In the genomic region with DNA sequence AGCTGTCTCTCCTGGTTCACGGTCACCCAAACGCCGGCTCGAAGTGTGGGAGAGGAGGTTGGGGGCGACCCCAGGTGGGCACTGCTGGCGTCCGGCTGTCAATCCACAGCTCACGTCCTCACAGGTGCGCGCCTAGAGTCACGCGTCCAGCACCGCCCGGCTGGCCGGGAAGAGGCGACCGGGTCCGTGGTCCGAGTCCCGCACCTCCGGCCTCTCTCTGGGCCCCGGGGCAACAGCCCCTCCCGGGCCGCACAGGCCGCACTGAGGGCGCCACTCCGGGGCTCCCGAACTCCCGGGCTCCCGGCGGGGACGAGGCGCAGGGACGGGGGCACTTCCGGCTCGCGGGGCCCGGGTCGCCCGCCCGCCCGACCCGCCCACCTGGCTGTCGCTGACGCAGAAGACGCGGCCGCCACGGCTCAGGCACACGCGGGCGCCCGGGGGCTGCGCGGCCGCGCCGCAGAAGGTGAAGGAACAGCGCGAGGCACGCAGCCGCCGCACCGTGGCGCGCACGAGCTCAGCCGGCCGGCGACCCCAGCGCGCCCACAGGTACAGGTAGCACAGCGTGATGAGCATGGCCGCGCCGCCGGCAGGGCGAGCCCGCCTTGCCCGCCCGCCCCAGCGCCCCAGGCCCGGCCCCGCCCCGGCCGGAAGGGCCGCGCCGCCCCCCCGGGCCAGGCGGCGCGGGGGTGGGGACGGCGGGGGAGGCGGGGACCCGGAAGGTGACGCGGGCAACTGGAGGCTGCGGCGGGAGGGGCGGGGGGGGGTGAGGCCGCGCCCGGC, we compare ENCODE assay signal across 8 cellular contexts. TPM values are rescaled to one million over a fixed set of nuclear protein-coding genes. Genes with fewer than 3 reads are reported as not detected.
DNase-seq lines count a peak whose midpoint lies in the region; ATAC-seq and TF ChIP-seq lines count a peak whose summit lies in the region.

A gene (minus strand): TSS at position 604 of the 780 bp plus-strand sequence. CDS start 31 bp downstream, at position 573.

- peak within 1 kb of the TSS; percentile 73 for H3K4me3 Mint-ChIP-seq in activated CD4-positive, alpha-beta T cell treated with anti-CD3 and anti-CD28 coated beads for 36 hours

- TF ChIP-seq CTCF in AG04449 (IDR thresholded peaks at IDR 0.05; ENCODE audit: insufficient read depth, low read length, missing control alignments) (peak; percentile 14), right lobe of liver (IDR thresholded peaks at IDR 0.05) (peak in 1 of 4 donors; percentile 40)

- 0% methylated on average over 9 of the region's 105 CpGs for WGBS in right lobe of liver (ENCODE audit: insufficient coverage, low coverage, low lambda C conversion rate, missing lambda C conversion rate)

- DNase-seq in AG04449 (ENCODE audit: low read depth, low spot score) (no peak), NCI-H2196 (lab: John Stamatoyannopoulos, UW; ENCODE audit: unreplicated experiment) (peak; percentile 88), right lobe of liver (peak; percentile 71 to 78 (median 77))
- peak; percentile 84 for DNase-seq in activated CD4-positive, alpha-beta T cell treated with anti-CD3 and anti-CD28 coated beads for 36 hours
- DNase-seq in stimulated activated CD4-positive, alpha-beta T cell treated with anti-CD3 and anti-CD28 coated beads, TNF-alpha, amount 100 ng/mL, for 1 hour (ENCODE audit: low read depth in 3 of 3, low spot score in 1 of 3), result peak; percentile 17 to 64 (median 55)

- H3K27ac Mint-ChIP-seq in activated CD4-positive, alpha-beta T cell treated with anti-CD3 and anti-CD28 coated beads for 36 hours, result peak within 1 kb of the TSS; percentile 88

- peak; percentile 63 for TF ChIP-seq POLR2A in GM18526 (IDR thresholded peaks at IDR 0.05; ENCODE audit: extremely low read depth, insufficient read length)
- TF ChIP-seq POLR2A in right lobe of liver (IDR thresholded peaks at IDR 0.05), result peak; percentile 60

- CTCF ChIA-PET in AG04449 (lab: Yijun Ruan, JAX), result interaction anchor here (0.7 to 5.7 kb wide), 7 partner anchors 11 to 462 kb away, joined by 3 to 59 read pairs (median 5); no protein-coding TSS in a partner anchor
- CTCF ChIA-PET in activated CD4-positive, alpha-beta T cell treated with anti-CD3 and anti-CD28 coated beads for 36 hours (lab: Charles Lee), result interaction anchor here (0.9 to 2.2 kb wide), 10 partner anchors 8 to 286 kb away, joined by 3 to 11 read pairs (median 5); no protein-coding TSS in a partner anchor

- H3K4me1 Mint-ChIP-seq in activated CD4-positive, alpha-beta T cell treated with anti-CD3 and anti-CD28 coated beads for 36 hours, result peaks cover 9% of the 10 kb centered on the region

- POLR2A ChIA-PET in AG04449 (lab: Yijun Ruan, JAX), result interaction anchor here (1.5 kb wide), 1 partner anchor 15 kb away, joined by 4 read pairs; no protein-coding TSS in a partner anchor
- POLR2A ChIA-PET in activated CD4-positive, alpha-beta T cell treated with anti-CD3 and anti-CD28 coated beads for 36 hours (lab: Charles Lee), result interaction anchor here (1.3 to 1.5 kb wide), 2 partner anchors 23 to 646 kb away, joined by 3 to 4 read pairs; a partner anchor contains a TSS

- no peaks in the 10 kb centered on the region for H3K9me3 Mint-ChIP-seq in activated CD4-positive, alpha-beta T cell treated with anti-CD3 and anti-CD28 coated beads for 36 hours (ENCODE audit: low read depth)

- H3K36me3 Mint-ChIP-seq in activated CD4-positive, alpha-beta T cell treated with anti-CD3 and anti-CD28 coated beads for 36 hours (ENCODE audit: low read depth), result peaks cover 3% of the 10 kb centered on the region

- intact Hi-C loops in activated CD4-positive, alpha-beta T cell treated with anti-CD3 and anti-CD28 coated beads for 36 hours (cut with DNase I, micrococcal nuclease), result loop anchor here in 1 of 2 experiments (1.0 to 5.0 kb wide), 7 partner anchors 23 to 646 kb away; a partner anchor contains a TSS
- intact Hi-C loops in right lobe of liver (cut with DNase I), result no loop called here

- H3K27ac ChIP-seq in cingulate gyrus (ENCODE audit: low read depth, low read length) (peak within 1 kb of the TSS; percentile 47), right lobe of liver (peak within 1 kb of the TSS; percentile 58 to 73 (median 71))

- H3K4me1 ChIP-seq in right lobe of liver, result peaks cover 0 to 6% (median 0%) of the 10 kb centered on the region in 4 donors

- no peaks in the 10 kb centered on the region for H3K36me3 ChIP-seq in right lobe of liver

- no peaks in the 10 kb centered on the region for H3K27me3 Mint-ChIP-seq in activated CD4-positive, alpha-beta T cell treated with anti-CD3 and anti-CD28 coated beads for 36 hours

- peak within 1 kb of the TSS; percentile 75 for H3K4me3 ChIP-seq in AG04449 (ENCODE audit: low read depth, low read length)
- H3K4me3 ChIP-seq in right lobe of liver, result peak within 1 kb of the TSS; percentile 59 to 84 (median 76)

- H3K9me3 ChIP-seq in right lobe of liver, result no peaks in the 10 kb centered on the region

- no peaks in the 10 kb centered on the region for H3K27me3 ChIP-seq in right lobe of liver

- ATAC-seq in HG03066 (IDR thresholded peaks at IDR 0.05; ENCODE audit: low read depth, unreplicated experiment) (peak; percentile 70), right lobe of liver (peak; percentile 85 to 90 (median 86))
- peak; percentile 90 for ATAC-seq in activated CD4-positive, alpha-beta T cell treated with anti-CD3 and anti-CD28 coated beads for 36 hours

RNA-seq across cellular contexts. Expression of the gene that starts here (rescaled TPM):
- 10 to 100 TPM; 14.3 to 15.0 TPM for total RNA-seq in activated CD4-positive, alpha-beta T cell treated with anti-CD3 and anti-CD28 coated beads for 36 hours
- 10 to 100 TPM; 12.6 to 19.1 (median 16.0) TPM for total RNA-seq in right lobe of liver
